In genomic region chr3:133527306-133527705, GRCh38 we compare ENCODE assay signal across 19 cellular contexts. TPM values are rescaled to one million over a fixed set of nuclear protein-coding genes. Genes with fewer than 3 reads are reported as not detected.
A peak's percentile ranks its signal among the peaks of the same experiment; 100 is the strongest.
DNase-seq lines count a peak whose midpoint lies in the region; ATAC-seq and TF ChIP-seq lines count a peak whose summit lies in the region.
"Had no signal": no experiment of that assay in that cellular context is flagged by ENCODE, and none has a peak within 500 bp of the region (broad histone marks: within the 10 kb centered on the region; RNA-seq: fewer than 3 reads in every experiment).

No MANE protein-coding gene starts in this region.

- peak overlapping the region; percentile 18; the same call in 1 of the 2 replicates for H4K5ac ChIP-seq in IMR-90 (ENCODE audit: low read depth, low read length)

- ATAC-seq in IMR-90 (ENCODE audit: low read depth) (no peak), Panc1 (peak; percentile 82), foreskin keratinocyte (peak; percentile 21), GM18520 (IDR thresholded peaks at IDR 0.05; ENCODE audit: unreplicated experiment) (no peak)
- ATAC-seq: activated CD8-positive, alpha-beta memory T cell treated with anti-CD3 and anti-CD28 coated beads, Interleukin-2, amount 10 ng/mL, durations not matched to agents 7 days and 5 days; left ventricle myocardium superior; Right ventricle myocardium inferior had no signal

- H3K4me1 ChIP-seq in IMR-90 (ENCODE audit: control insufficient read depth, insufficient read depth, low read length) (peaks cover 15% of the 10 kb centered on the region), Panc1 (ENCODE audit: control insufficient read depth, insufficient read depth, low read length) (peaks cover 20% of the 10 kb centered on the region), foreskin keratinocyte (no peaks in the 10 kb centered on the region)
- H3K4me1 ChIP-seq: testis had no signal

- H3K9ac ChIP-seq in IMR-90 (ENCODE audit: low read depth, low read length) = no peak overlapping the region

- H3K4ac ChIP-seq in IMR-90 (ENCODE audit: low read depth, low read length) = peak overlapping the region; percentile 33; the same call in 1 of the 2 replicates

- no peak for DNase-seq in IMR-90
- no peak for DNase-seq in Panc1 (ENCODE audit: low read depth, low spot score)
- DNase-seq in foreskin keratinocyte = no peak
- no peak for DNase-seq in NCI-H128 (lab: John Stamatoyannopoulos, UW; ENCODE audit: unreplicated experiment)
- DNase-seq in activated naive CD4-positive, alpha-beta T cell treated with Interleukin-2 at 50 U/mL for 16 hours = no peak
- DNase-seq in NOMO-1 treated with dmso at 0.1 percent for 144 hours (lab: John Stamatoyannopoulos, UW; ENCODE audit: unreplicated experiment) = no peak
- DNase-seq: activated CD4-positive, alpha-beta T cell treated with anti-CD3 and anti-CD28 coated beads for 4 hours; activated CD8-positive, alpha-beta memory T cell treated with anti-CD3 and anti-CD28 coated beads, Interleukin-2, amount 10 ng/mL, durations not matched to agents 7 days and 5 days; CD8-positive, alpha-beta memory T cell; erythroblast; HFFc6; left ventricle myocardium superior; occipital lobe; stimulated activated CD4-positive, alpha-beta T cell treated with anti-CD3 and anti-CD28 coated beads, Interleukin-15, amount 100 ng/mL, for 24 hours; testis had no signal

- H3K27me3 ChIP-seq in IMR-90 (ENCODE audit: control insufficient read depth, insufficient read depth, low read length) = no peaks in the 10 kb centered on the region
- no peaks in the 10 kb centered on the region for H3K27me3 ChIP-seq in Panc1 (ENCODE audit: control insufficient read depth, insufficient read depth, low read length)
- no peaks in the 10 kb centered on the region for H3K27me3 ChIP-seq in foreskin keratinocyte
- H3K27me3 ChIP-seq: adrenal gland, testis had no signal

- H3K79me1 ChIP-seq in IMR-90 (ENCODE audit: low read depth in 1 of 2, low read length in 2 of 2) = no peaks in the 10 kb centered on the region

- CTCF ChIA-PET in IMR-90 (lab: Yijun Ruan, JAX) = interaction anchor here (0.7 kb wide), 1 partner anchor 52 kb away, joined by 3 read pairs; no protein-coding TSS in a partner anchor
- CTCF ChIA-PET in Panc1 (lab: Charles Lee) = interaction anchor here (0.7 kb wide), 1 partner anchor 59 kb away, joined by 3 read pairs; no protein-coding TSS in a partner anchor

- no peak overlapping the region for H3K4me2 ChIP-seq in IMR-90 (ENCODE audit: low read depth, low read length)

- in situ Hi-C loops in IMR-90 (cut with MboI; ENCODE audit: low sequenced_read_pairs) = no loop called here
- in situ Hi-C loops in Panc1 (cut with HindIII; ENCODE audit: low pct_unique_long_range_greater_than_20kb, low sequenced_read_pairs) = no loop called here

- peak overlapping the region; percentile 1; the same call in 1 of the 2 replicates for H2BK120ac ChIP-seq in IMR-90 (ENCODE audit: low read depth, low read length)

- no peak for TF ChIP-seq POLR2A in IMR-90 (IDR thresholded peaks at IDR 0.05; ENCODE audit: low read depth, low read length)

- BruUV-seq in IMR-90 (replicated peaks; lab: Mats Ljungman, UMichigan) = no TSS peak
- no TSS peak for BruUV-seq in Panc1 (replicated peaks; lab: Mats Ljungman, UMichigan)

- no peak overlapping the region for H4K91ac ChIP-seq in IMR-90 (ENCODE audit: insufficient read depth, low read depth, low read length)

- TF ChIP-seq CTCF in 22Rv1 (IDR thresholded peaks at IDR 0.05) = no peak
- no peak for TF ChIP-seq CTCF in IMR-90 (conservative IDR thresholded peaks at IDR 0.05; ENCODE audit: low read depth, low read length)
- no peak for TF ChIP-seq CTCF in Panc1 (IDR thresholded peaks at IDR 0.05)
- TF ChIP-seq CTCF in foreskin keratinocyte (conservative IDR thresholded peaks at IDR 0.05) = no peak

- H2BK5ac ChIP-seq in IMR-90 (ENCODE audit: low read depth, low read length, poor library complexity, severe bottlenecking) = no peak overlapping the region

- peak overlapping the region; percentile 2; the same call in 1 of the 2 replicates for H2BK20ac ChIP-seq in IMR-90 (ENCODE audit: low read depth, low read length)

- H3K9me3 ChIP-seq in IMR-90 (ENCODE audit: control insufficient read depth, insufficient read depth, low read length) = peaks cover 2% of the 10 kb centered on the region; the same call in 1 of the 2 replicates
- no peaks in the 10 kb centered on the region for H3K9me3 ChIP-seq in Panc1 (ENCODE audit: control insufficient read depth, insufficient read depth, low read depth, low read length)
- H3K9me3 ChIP-seq: adrenal gland, testis had no signal

- H3K27ac ChIP-seq in 22Rv1 (peak overlapping the region; percentile 36; the same call in 1 of the 2 replicates), IMR-90 (ENCODE audit: insufficient read depth, low read length) (no peak overlapping the region), Panc1 (ENCODE audit: low read length) (peak overlapping the region; percentile 73), foreskin keratinocyte (no peak overlapping the region)
- H3K27ac ChIP-seq: adrenal gland, testis had no signal

- TF ChIP-seq RAD21 in IMR-90 (IDR thresholded peaks at IDR 0.05; ENCODE audit: low read length) = no peak

- intact Hi-C loops in IMR-90 (cut with micrococcal nuclease) (no loop called here), Panc1 (cut with micrococcal nuclease; ENCODE audit: unreplicated experiment) (no loop called here)

- H2AK5ac ChIP-seq in IMR-90 (ENCODE audit: low read depth, low read length) = peak overlapping the region; percentile 36; the same call in 1 of the 2 replicates

- H3K36me3 ChIP-seq in IMR-90 (ENCODE audit: control insufficient read depth, insufficient read depth, low read length) (no peaks in the 10 kb centered on the region), Panc1 (ENCODE audit: control insufficient read depth, insufficient read depth, low read length) (no peaks in the 10 kb centered on the region)
- H3K36me3 ChIP-seq: adrenal gland had no signal

- no peak overlapping the region for H3K56ac ChIP-seq in IMR-90 (ENCODE audit: extremely low read depth, insufficient read depth, low read length)

- H3K18ac ChIP-seq in IMR-90 (ENCODE audit: low read depth, low read length) = peak overlapping the region; percentile 73

- H2AFZ ChIP-seq in IMR-90 (replicated peaks; ENCODE audit: low read length, poor library complexity) = no peak overlapping the region

- H3K4me3 ChIP-seq in IMR-90 (ENCODE audit: insufficient read depth, low read depth, low read length) = no peak overlapping the region
- H3K4me3 ChIP-seq in Panc1 (ENCODE audit: low read depth in 2 of 2, low read length in 2 of 2) = no peak overlapping the region
- H3K4me3 ChIP-seq: adrenal gland, testis had no signal

- no peak overlapping the region for H3K23ac ChIP-seq in IMR-90 (ENCODE audit: low read depth, low read length)

- POLR2A ChIA-PET in IMR-90 (lab: Charles Lee; ENCODE audit: unreplicated experiment) = no interaction called here
- POLR2A ChIA-PET in Panc1 (lab: Charles Lee) = interaction anchor here (0.6 kb wide), 1 partner anchor 46 kb away, joined by 3 read pairs; the partner anchor contains the start of gene CDV3

- no peaks in the 10 kb centered on the region for H4K20me1 ChIP-seq in IMR-90 (ENCODE audit: insufficient read depth, low read length)

- no peak overlapping the region for H4K8ac ChIP-seq in IMR-90 (ENCODE audit: low read depth in 2 of 2, low read length in 2 of 2)

- peaks cover 7% of the 10 kb centered on the region for H3K9me1 ChIP-seq in IMR-90 (ENCODE audit: insufficient read depth, low read length)

- no peak overlapping the region for H2AK9ac ChIP-seq in IMR-90 (replicated peaks; ENCODE audit: low read depth, low read length, poor library complexity)

- whole genome bisulfite sequencing in IMR-90 (ENCODE audit: extremely low coverage in 2 of 2, insufficient read length in 1 of 2), 2 experiments = no CpG with 5 or more reads among the region's 5 CpGs

- dilution Hi-C loops in IMR-90 (cut with HindIII; ENCODE audit: low sequenced_read_pairs, unreplicated experiment) = no loop called here

- H2BK15ac ChIP-seq in IMR-90 (ENCODE audit: low read depth, low read length) = peak overlapping the region; percentile 54; the same call in 1 of the 3 replicates

- no peak overlapping the region for H3K14ac ChIP-seq in IMR-90 (replicated peaks; ENCODE audit: low read depth, low read length)

TF ChIP-seq in IMR-90, 13 proteins besides CTCF, POLR2A, EP300 and RAD21:
- TF ChIP-seq FOS (IDR thresholded peaks at IDR 0.05; ENCODE audit: low read depth, low read length) = no peak
- TF ChIP-seq CHD1 (IDR thresholded peaks at IDR 0.05; ENCODE audit: low read depth, low read length) = no peak
- TF ChIP-seq SMC3 (IDR thresholded peaks at IDR 0.05; ENCODE audit: low read depth, low read length) = no peak
- no peak for TF ChIP-seq CEBPB (IDR thresholded peaks at IDR 0.05; ENCODE audit: low read depth, low read length)
- no peak for TF ChIP-seq MAZ (IDR thresholded peaks at IDR 0.05; ENCODE audit: borderline replicate concordance, low read depth, low read length)

RNA-seq across cellular contexts. Expression of gene CDV3, which starts 46.2 kb away (rescaled TPM):
- total RNA-seq in IMR-90 (2012; rRNA removed) = 120 and 189 TPM in 2 replicates
- 78.1 and 93.6 TPM in 2 replicates for polyA plus RNA-seq in IMR-90 (2012; rRNA removed)
- 11.2 and 14.0 TPM in 2 replicates for polyA plus RNA-seq in IMR-90 (2012; cell fraction: cytosol; rRNA removed)
- polyA plus RNA-seq in IMR-90 (2012; cell fraction: nucleus; rRNA removed; ENCODE audit: low replicate concordance) = 3.2 and 36.9 TPM in 2 replicates
- 506 TPM for total RNA-seq in Panc1 (2021; ENCODE audit: unreplicated experiment)
- 291 TPM for polyA plus RNA-seq in Panc1 (2012; ENCODE audit: insufficient read length)
- 202 and 218 TPM in 2 replicates for total RNA-seq in foreskin keratinocyte
- polyA plus RNA-seq in foreskin keratinocyte = 80.4 and 95.9 TPM in 2 replicates

Comparison
In these comparisons a context has a peak if more than half of its experiments do, and no peak if none do; other contexts are left out.
1. H3K27ac ChIP-seq: peak in 22Rv1 (single experiment) and Panc1 (single experiment); none in IMR-90 (single experiment) and foreskin keratinocyte (single experiment).
2. ATAC-seq: peak in Panc1 (single experiment) and foreskin keratinocyte (single experiment); none in IMR-90 (single experiment) and GM18520 (single experiment).